In the genomic region with DNA sequence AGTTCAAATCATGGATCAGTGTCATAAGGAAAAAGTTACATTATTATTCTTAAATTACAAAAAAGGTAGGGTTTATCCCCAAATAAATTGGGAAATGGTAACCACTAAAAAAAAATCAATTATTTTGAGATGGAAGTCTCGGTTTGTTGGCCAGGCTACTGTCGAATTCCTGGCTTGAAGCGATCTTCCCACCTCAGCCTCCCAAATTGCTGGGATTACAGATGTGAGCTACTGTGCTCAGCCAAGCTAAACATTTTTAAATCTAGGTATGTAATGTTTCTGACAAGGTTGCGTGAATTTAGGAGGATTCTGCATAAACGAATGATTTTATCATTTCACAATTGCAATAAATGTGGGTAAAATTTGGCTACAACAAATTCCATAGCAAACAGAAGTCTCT, we compare ENCODE assay signal across 10 cellular contexts. TPM values are rescaled to one million over a fixed set of nuclear protein-coding genes. Genes with fewer than 3 reads are reported as not detected.
DNase-seq lines count a peak whose midpoint lies in the region; ATAC-seq and TF ChIP-seq lines count a peak whose summit lies in the region.
"Had no signal": no experiment of that assay in that cellular context is flagged by ENCODE, and none has a peak within 500 bp of the region (broad histone marks: within the 10 kb centered on the region; RNA-seq: fewer than 3 reads in every experiment).

No MANE protein-coding gene starts in this region.

- TF ChIP-seq CTCF in suprapubic skin (IDR thresholded peaks at IDR 0.05) = no peak

- H3K4me3 ChIP-seq in right cardiac atrium (ENCODE audit: low read length) (peak overlapping the region; percentile 90), suprapubic skin (peak overlapping the region; percentile 89)

- H3K4me1 Mint-ChIP-seq in activated naive CD4-positive, alpha-beta T cell treated with anti-CD3 and anti-CD28 coated beads, Interleukin-2, amount 50 U/mL, for 24 hours = peaks cover 64% of the 10 kb centered on the region
- H3K4me1 Mint-ChIP-seq in activated CD4-positive, alpha-beta memory T cell treated with anti-CD3 and anti-CD28 coated beads, Interleukin-2, amount 10 ng/mL, durations not matched to agents 7 days and 5 days = peaks cover 48% of the 10 kb centered on the region

- no peaks in the 10 kb centered on the region for H3K36me3 ChIP-seq in suprapubic skin

- H3K27me3 Mint-ChIP-seq in activated naive CD4-positive, alpha-beta T cell treated with anti-CD3 and anti-CD28 coated beads, Interleukin-2, amount 50 U/mL, for 24 hours = no peaks in the 10 kb centered on the region
- no peaks in the 10 kb centered on the region for H3K27me3 Mint-ChIP-seq in activated CD4-positive, alpha-beta memory T cell treated with anti-CD3 and anti-CD28 coated beads, Interleukin-2, amount 10 ng/mL, durations not matched to agents 7 days and 5 days

- H3K9me3 ChIP-seq in right cardiac atrium (ENCODE audit: control insufficient read depth, low read length) = no peaks in the 10 kb centered on the region
- H3K9me3 ChIP-seq in suprapubic skin = no peaks in the 10 kb centered on the region

- no peaks in the 10 kb centered on the region for H3K9me3 Mint-ChIP-seq in activated naive CD4-positive, alpha-beta T cell treated with anti-CD3 and anti-CD28 coated beads, Interleukin-2, amount 50 U/mL, for 24 hours
- no peaks in the 10 kb centered on the region for H3K9me3 Mint-ChIP-seq in activated CD4-positive, alpha-beta memory T cell treated with anti-CD3 and anti-CD28 coated beads, Interleukin-2, amount 10 ng/mL, durations not matched to agents 7 days and 5 days

- no peak overlapping the region for H3K27ac Mint-ChIP-seq in activated naive CD4-positive, alpha-beta T cell treated with anti-CD3 and anti-CD28 coated beads, Interleukin-2, amount 50 U/mL, for 24 hours
- no peak overlapping the region for H3K27ac Mint-ChIP-seq in activated CD4-positive, alpha-beta memory T cell treated with anti-CD3 and anti-CD28 coated beads, Interleukin-2, amount 10 ng/mL, durations not matched to agents 7 days and 5 days

- H3K4me3 Mint-ChIP-seq in activated naive CD4-positive, alpha-beta T cell treated with anti-CD3 and anti-CD28 coated beads, Interleukin-2, amount 50 U/mL, for 24 hours = peak overlapping the region; percentile 96
- H3K4me3 Mint-ChIP-seq in activated CD4-positive, alpha-beta memory T cell treated with anti-CD3 and anti-CD28 coated beads, Interleukin-2, amount 10 ng/mL, durations not matched to agents 7 days and 5 days = peak overlapping the region; percentile 43

- intact Hi-C loops in right cardiac atrium (cut with DNase I) = no loop called here

- H3K36me3 Mint-ChIP-seq in activated naive CD4-positive, alpha-beta T cell treated with anti-CD3 and anti-CD28 coated beads, Interleukin-2, amount 50 U/mL, for 24 hours = no peaks in the 10 kb centered on the region
- H3K36me3 Mint-ChIP-seq in activated CD4-positive, alpha-beta memory T cell treated with anti-CD3 and anti-CD28 coated beads, Interleukin-2, amount 10 ng/mL, durations not matched to agents 7 days and 5 days (ENCODE audit: low read depth) = peaks cover 23% of the 10 kb centered on the region

- TF ChIP-seq POLR2A in suprapubic skin (IDR thresholded peaks at IDR 0.05) = no peak

- no peak for ATAC-seq in right cardiac atrium

- TF ChIP-seq EP300 in suprapubic skin (IDR thresholded peaks at IDR 0.05) = no peak

- H3K27me3 ChIP-seq in right cardiac atrium (ENCODE audit: control insufficient read depth, insufficient read depth) = no peaks in the 10 kb centered on the region
- H3K27me3 ChIP-seq in suprapubic skin = no peaks in the 10 kb centered on the region

- H3K27ac ChIP-seq in right cardiac atrium (ENCODE audit: low read length) = no peak overlapping the region
- no peak overlapping the region for H3K27ac ChIP-seq in suprapubic skin

- in situ Hi-C loops in ACHN (cut with HindIII; ENCODE audit: low pct_ligation_motif_present, low pct_unique_long_range_greater_than_20kb, low sequenced_read_pairs) = no loop called here

- WGBS in right cardiac atrium = 54% methylated on average over 5 of the region's 5 CpGs
- 43% methylated on average over 5 of the region's 5 CpGs for WGBS in suprapubic skin

- CTCF ChIA-PET in activated CD4-positive, alpha-beta memory T cell treated with anti-CD3 and anti-CD28 coated beads, Interleukin-2, amount 10 ng/mL, durations not matched to agents 7 days and 5 days (lab: Charles Lee) = no interaction called here

- no peak for DNase-seq in activated naive CD4-positive, alpha-beta T cell (lab: John Stamatoyannopoulos, UW)
- no peak for DNase-seq in activated CD4-positive, alpha-beta memory T cell treated with anti-CD3 and anti-CD28 coated beads, Interleukin-2, amount 10 ng/mL, durations not matched to agents 7 days and 5 days
- no peak for DNase-seq in right cardiac atrium
- DNase-seq in suprapubic skin (ENCODE audit: low spot score in 2 of 2) = no peak
- no peak for DNase-seq in NCI-H1092 treated with DMSO at 0.1 percent for 48 hours (lab: John Stamatoyannopoulos, UW)
- no peak for DNase-seq in ACHN
- DNase-seq in NCI-H526 treated with DMSO at 0.1 percent for 48 hours (lab: John Stamatoyannopoulos, UW) = no peak
- DNase-seq: nucleus accumbens, T-helper 9 cell had no signal

- H3K4me1 ChIP-seq in right cardiac atrium (ENCODE audit: control insufficient read depth, insufficient read depth, low read length) (peaks cover 8% of the 10 kb centered on the region), suprapubic skin (peaks cover 34% of the 10 kb centered on the region)

- POLR2A ChIA-PET in activated CD4-positive, alpha-beta memory T cell treated with anti-CD3 and anti-CD28 coated beads, Interleukin-2, amount 10 ng/mL, durations not matched to agents 7 days and 5 days (lab: Charles Lee) = interaction anchor here (2.1 kb wide), 1 partner anchor 50 kb away, joined by 7 read pairs; the partner anchor contains the start of gene MTRF1

RNA-seq across cellular contexts. Expression of gene NAA16, which starts 2.0 kb away (rescaled TPM):
- 10 to 100 TPM; 28.1 to 28.8 TPM for total RNA-seq in activated CD4-positive, alpha-beta memory T cell treated with anti-CD3 and anti-CD28 coated beads, Interleukin-2, amount 10 ng/mL, durations not matched to agents 7 days and 5 days
- 10 to 100 TPM; 10.3 to 14.2 (median 13.4) TPM for total RNA-seq in right cardiac atrium
- 6.3 TPM for polyA plus RNA-seq in right cardiac atrium
- 10 to 100 TPM; 14.3 to 41.0 (median 22.6) TPM for total RNA-seq in suprapubic skin

RNA-seq across cellular contexts. Expression of gene MTRF1, which starts 49.7 kb away (rescaled TPM):
- 10 to 100 TPM; 17.9 to 20.0 TPM for total RNA-seq in activated CD4-positive, alpha-beta memory T cell treated with anti-CD3 and anti-CD28 coated beads, Interleukin-2, amount 10 ng/mL, durations not matched to agents 7 days and 5 days
- total RNA-seq in right cardiac atrium (10 to 100 TPM; 11.0 to 14.3 (median 12.3) TPM), suprapubic skin (10 to 100 TPM in 1 of 4 donors, 1 to 10 TPM in 3; 7.0 to 12.9 (median 7.6) TPM)
- polyA plus RNA-seq in right cardiac atrium = 12.6 TPM
